ENCODE assay signal across 8 cellular contexts in the genomic region with DNA sequence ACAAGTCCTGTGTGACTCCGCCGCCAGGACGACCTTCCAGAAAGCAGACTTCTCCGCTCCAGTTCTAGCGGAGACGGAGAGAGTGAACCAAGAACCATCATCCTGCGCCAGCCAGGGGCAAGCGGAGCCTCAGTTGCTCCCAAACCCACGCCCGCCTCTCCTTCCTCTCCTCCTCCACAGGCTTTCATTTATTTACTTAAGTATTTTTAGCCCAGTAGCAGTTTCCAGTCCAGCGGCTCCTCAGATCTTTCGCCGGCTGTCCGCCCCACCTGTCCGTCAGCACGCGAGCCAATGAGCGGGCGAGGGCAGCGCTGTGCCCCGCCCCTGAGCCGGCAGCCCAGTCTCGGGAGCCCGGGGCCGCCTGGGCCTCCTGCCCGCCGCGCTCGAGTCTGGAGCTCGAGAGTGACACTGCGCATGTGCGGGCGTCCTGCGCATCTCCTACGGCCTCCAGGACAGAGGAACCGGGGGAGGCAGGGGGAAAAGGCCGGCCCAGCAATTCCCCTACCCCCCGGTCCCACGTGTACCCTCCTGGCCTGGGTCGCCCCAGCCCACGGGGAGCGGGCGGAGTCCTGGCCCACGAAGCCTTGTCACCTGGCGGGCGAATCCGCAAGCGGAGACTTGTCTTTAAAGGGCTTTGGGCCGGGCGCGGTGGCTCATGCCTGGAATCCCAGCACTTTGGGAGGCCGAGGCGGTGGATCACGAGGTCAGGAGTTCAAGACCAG. TPM values are rescaled to one million over a fixed set of nuclear protein-coding genes. Genes with fewer than 3 reads are reported as not detected.
DNase-seq lines count a peak whose midpoint lies in the region; ATAC-seq, FAIRE-seq and TF ChIP-seq lines count a peak whose summit lies in the region.

A gene (plus strand): TSS at position 425 of the 722 bp plus-strand sequence.

- H3K4me1 Mint-ChIP-seq in immature natural killer cell, result peaks cover 16 to 18% of the 10 kb centered on the region in 2 donors

- peaks cover 2 to 5% (median 3%) of the 10 kb centered on the region in 3 donors for H3K27me3 Mint-ChIP-seq in immature natural killer cell (ENCODE audit: low read depth in 3 of 3)

- CTCF ChIA-PET in AG04449 (lab: Yijun Ruan, JAX), result interaction anchor here (0.6 to 11.8 kb wide), 12 partner anchors 8 to 297 kb away, joined by 3 to 160 read pairs (median 3); a partner anchor contains a TSS

- DNase-seq in AG04449 (ENCODE audit: low read depth, low spot score) (peak; percentile 56), NCI-H2196 treated with DMSO at 0.1 percent for 48 hours (lab: John Stamatoyannopoulos, UW; ENCODE audit: unreplicated experiment) (peak; percentile 96), WERI-Rb-1 (peak; percentile 100), bronchial epithelial cell (ENCODE audit: low read depth) (peak; percentile 90), immature natural killer cell (peak; percentile 93 to 94 (median 94)), smooth muscle cell of the brain vasculature (ENCODE audit: low read depth, low spot score) (peak; percentile 86)

- peak within 1 kb of the TSS; percentile 65 to 90 (median 82) for H3K27ac Mint-ChIP-seq in immature natural killer cell

- H3K27ac ChIP-seq in WERI-Rb-1, result peak within 1 kb of the TSS; percentile 72

- no peaks in the 10 kb centered on the region for H3K9me3 Mint-ChIP-seq in immature natural killer cell

- no peak for TF ChIP-seq CTCF in AG04449 (IDR thresholded peaks at IDR 0.05; ENCODE audit: insufficient read depth, low read length, missing control alignments)
- no peak for TF ChIP-seq CTCF in WERI-Rb-1 (IDR thresholded peaks at IDR 0.05; ENCODE audit: low read depth, low read length)
- no peak for TF ChIP-seq CTCF in bronchial epithelial cell (IDR thresholded peaks at IDR 0.05; ENCODE audit: insufficient read depth, low read length, severe bottlenecking)

- H3K4me3 ChIP-seq in AG04449 (ENCODE audit: low read depth, low read length), result peak within 1 kb of the TSS; percentile 69
- peak within 1 kb of the TSS; percentile 56 for H3K4me3 ChIP-seq in WERI-Rb-1 (ENCODE audit: low read depth, low read length)
- H3K4me3 ChIP-seq in bronchial epithelial cell (ENCODE audit: low read depth, low read length), result peak within 1 kb of the TSS; percentile 52

- H3K27me3 ChIP-seq in WERI-Rb-1 (ENCODE audit: insufficient read depth, low read depth, severe bottlenecking), result no peaks in the 10 kb centered on the region
- no peaks in the 10 kb centered on the region for H3K27me3 ChIP-seq in bronchial epithelial cell (ENCODE audit: control insufficient read depth, insufficient read depth, low read length)

- H3K9me3 ChIP-seq in WERI-Rb-1 (ENCODE audit: severe bottlenecking), result no peaks in the 10 kb centered on the region

- POLR2A ChIA-PET in AG04449 (lab: Yijun Ruan, JAX), result interaction anchor here (0.9 to 1.6 kb wide), 6 partner anchors 13 to 45 kb away, joined by 3 to 5 read pairs (median 3); a partner anchor contains a TSS

- peak; percentile 84 for ATAC-seq in GM18870 (IDR thresholded peaks at IDR 0.05; ENCODE audit: unreplicated experiment)
- ATAC-seq in HG03135 (IDR thresholded peaks at IDR 0.05; ENCODE audit: unreplicated experiment), result peak; percentile 93

- H3K4me3 Mint-ChIP-seq in immature natural killer cell, result peak within 1 kb of the TSS; percentile 87 to 97 (median 91)

- no peaks in the 10 kb centered on the region for H3K36me3 Mint-ChIP-seq in immature natural killer cell

- no peak for FAIRE-seq in bronchial epithelial cell (lab: Jason Lieb, UNC)

- H3K36me3 ChIP-seq in WERI-Rb-1 (no peaks in the 10 kb centered on the region), bronchial epithelial cell (ENCODE audit: control insufficient read depth, insufficient read depth, low read length) (no peaks in the 10 kb centered on the region)

RNA-seq across cellular contexts. Expression of the gene that starts here (rescaled TPM):
- not detected in 2 replicates for total RNA-seq in bronchial epithelial cell
- not detected for polyA plus RNA-seq in immature natural killer cell

Comparison
In these comparisons a context has a peak if more than half of its experiments do, and no peak if none do; other contexts are left out.
1. Peak in every context shown above with its lines: DNase-seq, ATAC-seq, H3K4me3 ChIP-seq and H3K27ac ChIP-seq.
2. Peak in DNase-seq and H3K4me3 ChIP-seq in bronchial epithelial cell; RNA of the gene not detected or under 1 TPM.
3. Peak in DNase-seq in immature natural killer cell; RNA of the gene not detected or under 1 TPM.